ENCODE assay signal across 1 cellular context in genomic region chr22:40036591-40037225, GRCh38.
TF ChIP-seq lines count a peak whose summit lies in the region.

No MANE protein-coding gene starts in this region.

TF ChIP-seq in GM23338, 12 proteins besides CTCF, POLR2A, EP300 and RAD21 (continued from another document):
- TF ChIP-seq ZNF462 (CRISPR knock-in tag; IDR thresholded peaks at IDR 0.05): no peak
- no peak for TF ChIP-seq JUNB (IDR thresholded peaks at IDR 0.05; ENCODE audit: unreplicated experiment)
- TF ChIP-seq STAT1 (IDR thresholded peaks at IDR 0.05; ENCODE audit: unreplicated experiment): no peak
- no peak for TF ChIP-seq ZNF114 (CRISPR knock-in tag; IDR thresholded peaks at IDR 0.05)
- no peak for TF ChIP-seq CREB1 (CRISPR knock-in tag; IDR thresholded peaks at IDR 0.05; ENCODE audit: low read depth)
- no peak for TF ChIP-seq POLR2AphosphoS5 (IDR thresholded peaks at IDR 0.05; ENCODE audit: low read depth)
- no peak for TF ChIP-seq EZH2phosphoT487 (IDR thresholded peaks at IDR 0.05; ENCODE audit: unreplicated experiment)
- no peak for TF ChIP-seq ETS1 (IDR thresholded peaks at IDR 0.05)
- no peak for TF ChIP-seq REST (IDR thresholded peaks at IDR 0.05; ENCODE audit: unreplicated experiment)
- TF ChIP-seq ZNF331 (CRISPR knock-in tag; IDR thresholded peaks at IDR 0.05; ENCODE audit: low read depth): no peak
- no peak for TF ChIP-seq EZH2 (IDR thresholded peaks at IDR 0.05; ENCODE audit: low read depth, unreplicated experiment)
